9 cellular contexts compared by ENCODE assay signal in the genomic region with DNA sequence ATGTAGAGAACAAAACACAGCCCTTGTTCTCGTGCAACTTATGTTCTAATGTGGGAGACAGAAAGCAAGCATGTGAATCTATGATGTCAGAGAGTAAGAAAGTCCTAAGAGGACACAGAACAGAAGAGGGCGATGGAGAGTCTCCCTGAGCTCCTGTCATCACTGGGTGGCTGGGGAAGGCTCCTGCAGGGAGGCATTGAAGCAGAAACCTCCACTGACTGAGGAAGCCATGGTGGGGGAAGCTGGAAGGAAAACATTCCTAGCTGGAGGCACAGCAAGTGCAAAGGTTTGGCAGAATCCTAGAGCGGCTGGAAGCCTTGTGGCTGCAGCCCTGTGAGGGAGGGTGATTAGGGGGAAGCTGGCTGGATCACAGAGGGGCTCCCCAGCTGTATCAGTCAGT.
DNase-seq lines count a peak whose midpoint lies in the region; ATAC-seq and TF ChIP-seq lines count a peak whose summit lies in the region.
"Had no signal": no experiment of that assay in that cellular context is flagged by ENCODE, and none has a peak within 500 bp of the region (broad histone marks: within the 10 kb centered on the region; RNA-seq: fewer than 3 reads in every experiment).

No MANE protein-coding gene starts in this region.

- H3F3A ChIP-seq in MM.1S (ENCODE audit: insufficient read depth, low read length): no peaks in the 10 kb centered on the region

- no peaks in the 10 kb centered on the region for H3K9me3 Mint-ChIP-seq in activated naive CD4-positive, alpha-beta T cell treated with anti-CD3 and anti-CD28 coated beads, Interleukin-2, amount 50 U/mL, for 72 hours

- peak in 2 of 3 experiments; percentile 32 to 41 for DNase-seq in NCI-H1417 (lab: John Stamatoyannopoulos, UW)
- DNase-seq in NCI-H1417 treated with DMSO at 0.1 percent for 48 hours (lab: John Stamatoyannopoulos, UW): no peak
- peak; percentile 14 for DNase-seq in MM.1S
- no peak for DNase-seq in adrenal gland
- DNase-seq in myocyte (ENCODE audit: low read depth): peak; percentile 44
- DNase-seq in activated CD4-positive, CD25-positive, alpha-beta regulatory T cell (lab: John Stamatoyannopoulos, UW): no peak
- DNase-seq in activated naive CD4-positive, alpha-beta T cell treated with anti-CD3 and anti-CD28 coated beads, Interleukin-2, amount 50 U/mL, for 72 hours (ENCODE audit: low spot score in 2 of 2): no peak

- H3K4me3 ChIP-seq in MM.1S (ENCODE audit: low read length) (no peak overlapping the region), adrenal gland (no peak overlapping the region)

- H3K36me3 ChIP-seq in MM.1S (replicated peaks; ENCODE audit: insufficient read depth, low read length) (no peaks in the 10 kb centered on the region), adrenal gland (replicated peaks in 1 of 2) (no peaks in the 10 kb centered on the region)

- no peak for TF ChIP-seq POLR2A in adrenal gland (IDR thresholded peaks at IDR 0.05)

- no peaks in the 10 kb centered on the region for H3K9me3 ChIP-seq in MM.1S (replicated peaks; ENCODE audit: insufficient read depth, low read length)
- no peaks in the 10 kb centered on the region for H3K9me3 ChIP-seq in adrenal gland (replicated peaks in 1 of 3)

- H2AFZ ChIP-seq in MM.1S (ENCODE audit: low read length): no peak overlapping the region

- H3K4me2 ChIP-seq in MM.1S (ENCODE audit: low read depth, low read length): no peak overlapping the region

- H3K27me3 ChIP-seq in MM.1S (replicated peaks; ENCODE audit: insufficient read depth, low read length) (no peaks in the 10 kb centered on the region), adrenal gland (no peaks in the 10 kb centered on the region)

- no peak overlapping the region for H3K9ac ChIP-seq in MM.1S (ENCODE audit: low read length)

- no peaks in the 10 kb centered on the region for H3K79me2 ChIP-seq in MM.1S (ENCODE audit: low read length)

- H3K4me1 ChIP-seq in MM.1S (ENCODE audit: low read length) (peaks cover 3% of the 10 kb centered on the region; the same call in 1 of the 2 replicates), adrenal gland (replicated peaks in 1 of 2) (no peaks in the 10 kb centered on the region)

- H3K27ac ChIP-seq in MM.1S (ENCODE audit: low read length) (no peak overlapping the region), adrenal gland (no peak overlapping the region)

- no peak overlapping the region for H3K27ac Mint-ChIP-seq in activated naive CD4-positive, alpha-beta T cell treated with anti-CD3 and anti-CD28 coated beads, Interleukin-2, amount 50 U/mL, for 72 hours
- H3K27ac Mint-ChIP-seq: B cell had no signal

- H4K20me1 ChIP-seq in MM.1S (ENCODE audit: insufficient read depth, low read length): no peaks in the 10 kb centered on the region

- TF ChIP-seq CTCF in MM.1S (IDR thresholded peaks at IDR 0.05; ENCODE audit: low read length) (peak; percentile 47), adrenal gland (IDR thresholded peaks at IDR 0.05) (peak in 5 of 6 experiments; percentile 7 to 27 (median 21))

- H3K36me3 Mint-ChIP-seq in activated naive CD4-positive, alpha-beta T cell treated with anti-CD3 and anti-CD28 coated beads, Interleukin-2, amount 50 U/mL, for 72 hours: no peaks in the 10 kb centered on the region

- H3K9me2 ChIP-seq in MM.1S (replicated peaks; ENCODE audit: insufficient read depth, low read length): no peaks in the 10 kb centered on the region

- intact Hi-C loops in adrenal gland (cut with DNase I): no loop called here

- ATAC-seq in GM19397 (IDR thresholded peaks at IDR 0.05; ENCODE audit: unreplicated experiment): no peak
- no peak for ATAC-seq in activated naive CD4-positive, alpha-beta T cell treated with anti-CD3 and anti-CD28 coated beads, Interleukin-2, amount 50 U/mL, for 72 hours

- WGBS in adrenal gland, 4 donors: 36 to 60% (median 46%) methylated on average over 3 of the region's 3 CpGs

Comparison
In these comparisons a context has a peak if more than half of its experiments do, and no peak if none do; other contexts are left out.
1. DNase-seq: peak in NCI-H1417 (2 of 3), MM.1S (single experiment) and myocyte (single experiment); none in NCI-H1417 treated with DMSO at 0.1 percent for 48 hours (single experiment), adrenal gland (0 of 7), activated CD4-positive, CD25-positive, alpha-beta regulatory T cell (0 of 4) and activated naive CD4-positive, alpha-beta T cell treated with anti-CD3 and anti-CD28 coated beads, Interleukin-2, amount 50 U/mL, for 72 hours (0 of 2).